29 cellular contexts compared by ENCODE assay signal in genomic region chr10:81943583-81943982, GRCh38.
"Had no signal": no experiment of that assay in that cellular context is flagged by ENCODE, and none has a peak within 500 bp of the region (broad histone marks: within the 10 kb centered on the region; RNA-seq: fewer than 3 reads in every experiment).

No MANE protein-coding gene starts in this region.

- H3K36me3 ChIP-seq: adrenal gland, gastrocnemius medialis, heart left ventricle, WERI-Rb-1 had no signal

- H3K27me3 ChIP-seq: adrenal gland, body of pancreas, foreskin keratinocyte, gastrocnemius medialis, heart left ventricle had no signal

- H3K4me3 ChIP-seq: adrenal gland, body of pancreas, gastrocnemius medialis, heart left ventricle had no signal

- H3K27ac ChIP-seq: adrenal gland, body of pancreas, foreskin keratinocyte, gastrocnemius medialis, heart left ventricle, WERI-Rb-1 had no signal

- ATAC-seq: activated CD4-positive, alpha-beta T cell treated with anti-CD3 and anti-CD28 coated beads for 36 hours; activated CD8-positive, alpha-beta memory T cell treated with anti-CD3 and anti-CD28 coated beads, Interleukin-2, amount 10 ng/mL, durations not matched to agents 7 days and 5 days; activated CD8-positive, alpha-beta T cell treated with anti-CD3 and anti-CD28 coated beads, Interleukin-2, amount 10 ng/mL, durations not matched to agents 7 days and 5 days; activated naive CD8-positive, alpha-beta T cell treated with anti-CD3 and anti-CD28 coated beads, Interleukin-2, amount 50 U/mL, for 24 hours; body of pancreas; esophagus mucosa; foreskin keratinocyte; gastrocnemius medialis; heart left ventricle had no signal

- H3K9me3 ChIP-seq: adrenal gland, body of pancreas, gastrocnemius medialis, heart left ventricle had no signal

- DNase-seq: activated CD4-positive, alpha-beta memory T cell treated with anti-CD3 and anti-CD28 coated beads for 36 hours; activated CD4-positive, alpha-beta T cell treated with anti-CD3 and anti-CD28 coated beads for 36 hours; activated CD4-positive, alpha-beta T cell treated with anti-CD3 and anti-CD28 coated beads, Interleukin-2, amount 10 ng/mL, durations not matched to agents 24 days and 14 days; activated CD4-positive, CD25-positive, alpha-beta regulatory T cell; activated CD4-positive, CD25-positive, alpha-beta regulatory T cell treated with anti-CD3 and anti-CD28 coated beads, Interleukin-2, amount 50 U/mL, for 72 hours; activated CD8-positive, alpha-beta memory T cell treated with anti-CD3 and anti-CD28 coated beads, Interleukin-2, amount 10 ng/mL, durations not matched to agents 7 days and 5 days; activated CD8-positive, alpha-beta memory T cell treated with anti-CD3 and anti-CD28 coated beads, Interleukin-2, amount 50 U/mL, for 4 hours; activated CD8-positive, alpha-beta T cell treated with anti-CD3 and anti-CD28 coated beads, Interleukin-2, amount 10 ng/mL, durations not matched to agents 7 days and 5 days; activated effector memory CD4-positive, alpha-beta T cell treated with anti-CD3 and anti-CD28 coated beads, Interleukin-2, amount 50 U/mL, for 16 hours; activated naive CD4-positive, alpha-beta T cell treated with anti-CD3 and anti-CD28 coated beads for 36 hours; activated naive CD8-positive, alpha-beta T cell treated with anti-CD3 and anti-CD28 coated beads for 36 hours; activated naive CD8-positive, alpha-beta T cell treated with anti-CD3 and anti-CD28 coated beads, Interleukin-2, amount 50 U/mL, for 24 hours; activated T-cell treated with anti-CD3 and anti-CD28 coated beads, Interleukin-2, amount 50 U/mL, for 1 hour; activated T-cell treated with anti-CD3 and anti-CD28 coated beads, Interleukin-2, amount 50 U/mL, for 48 hours; adrenal gland; amygdala; aorta; body of pancreas; caudate nucleus; effector CD8-positive, alpha-beta T cell; foreskin keratinocyte; gastrocnemius medialis; glutamatergic neuron; heart left ventricle; T1000; WERI-Rb-1 had no signal

- H3K4me1 ChIP-seq: adrenal gland, body of pancreas, foreskin keratinocyte, gastrocnemius medialis, heart left ventricle had no signal

- FAIRE-seq: colon, endometrium had no signal
